ENCODE assay signal across 8 cellular contexts in the genomic region with DNA sequence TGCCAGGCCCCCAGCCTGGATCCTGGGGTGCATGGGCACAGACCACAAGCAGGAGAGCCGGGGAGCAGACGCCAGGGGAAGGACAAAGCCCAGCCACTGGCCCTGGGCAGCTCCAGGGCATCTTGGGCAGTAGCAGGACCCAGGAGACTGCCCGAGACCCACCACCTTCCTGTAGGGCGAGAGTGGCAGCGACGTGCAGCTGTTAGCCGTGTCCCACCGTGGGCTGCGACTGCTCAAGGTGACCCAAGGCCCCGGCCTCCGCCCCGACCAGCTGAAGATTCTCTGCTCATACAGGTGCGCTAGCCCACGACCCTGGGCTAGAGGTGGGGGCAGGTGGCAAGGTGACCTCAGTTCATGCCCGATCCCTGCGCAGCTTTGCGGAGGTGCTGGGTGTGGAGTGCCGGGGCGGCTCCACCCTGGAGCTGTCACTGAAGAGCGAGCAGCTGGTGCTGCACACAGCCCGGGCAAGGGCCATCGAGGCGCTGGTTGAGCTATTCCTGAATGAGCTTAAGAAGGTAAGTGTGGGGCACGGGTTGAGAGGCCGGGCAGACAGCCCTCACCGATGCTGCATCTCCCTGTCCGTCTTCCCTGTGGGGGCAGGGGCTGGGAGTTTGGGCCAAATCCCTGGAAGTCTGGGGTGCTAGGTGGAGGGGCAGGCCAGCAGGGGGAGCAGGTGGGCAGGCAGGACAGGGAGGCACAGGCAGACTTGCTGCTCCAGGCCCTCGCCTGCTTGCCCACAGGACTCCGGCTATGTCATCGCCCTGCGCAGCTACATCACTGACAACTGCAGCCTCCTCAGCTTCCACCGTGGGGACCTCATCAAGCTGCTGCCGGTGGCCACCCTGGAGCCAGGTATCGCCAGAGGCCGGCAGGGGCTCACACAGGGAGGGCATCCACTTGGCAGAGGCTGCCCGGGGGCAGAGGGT. TPM values are rescaled to one million over a fixed set of nuclear protein-coding genes. Genes with fewer than 3 reads are reported as not detected.
DNase-seq lines count a peak whose midpoint lies in the region; ATAC-seq and TF ChIP-seq lines count a peak whose summit lies in the region.

No MANE protein-coding gene starts in this region.

- H3K27ac ChIP-seq in KMS-11: no peak overlapping the region

- H4K20me1 ChIP-seq in KMS-11 (ENCODE audit: insufficient read depth): no peaks in the 10 kb centered on the region

- H3K36me3 ChIP-seq in KMS-11 (ENCODE audit: insufficient read depth): no peaks in the 10 kb centered on the region

- peak; percentile 39 for DNase-seq in SIG-M5 treated with dmso at 0.1 percent for 504 hours (lab: John Stamatoyannopoulos, UW; ENCODE audit: unreplicated experiment)
- DNase-seq in SIG-M5 (lab: John Stamatoyannopoulos, UW): no peak
- DNase-seq in activated CD4-positive, alpha-beta T cell treated with anti-CD3 and anti-CD28 coated beads, Interleukin-2, amount 50 U/mL, for 48 hours: peak; percentile 24 to 30
- no peak for DNase-seq in left lobe of liver (ENCODE audit: low spot score)
- no peak for DNase-seq in putamen (ENCODE audit: low spot score)
- DNase-seq in GF-D8 (lab: John Stamatoyannopoulos, UW): no peak
- DNase-seq in posterior vena cava (ENCODE audit: low spot score): no peak

- no peak overlapping the region for H3K4me2 ChIP-seq in KMS-11

- TF ChIP-seq CTCF in KMS-11 (conservative IDR thresholded peaks at IDR 0.05; ENCODE audit: low read depth, low read length): peak; percentile 70

- no peak overlapping the region for H3K9ac ChIP-seq in KMS-11

- H3K4me1 ChIP-seq in KMS-11 (ENCODE audit: low read depth, poor library complexity, severe bottlenecking): no peaks in the 10 kb centered on the region

- peak; percentile 39 for ATAC-seq in left lobe of liver

- no peaks in the 10 kb centered on the region for H3K79me2 ChIP-seq in KMS-11 (ENCODE audit: insufficient read depth, low read depth)

- H3K4me3 ChIP-seq in KMS-11 (IDR thresholded peaks at IDR 0.05; ENCODE audit: insufficient read depth, low read depth, low read length): no peak overlapping the region

- peaks cover 96% of the 10 kb centered on the region for H3K27me3 ChIP-seq in KMS-11 (ENCODE audit: insufficient read depth, low read depth)

- no peak overlapping the region for H2AFZ ChIP-seq in KMS-11 (ENCODE audit: low read depth)

- intact Hi-C loops in posterior vena cava (cut with DNase I): no loop called here

RNA-seq across cellular contexts. Expression of a gene that starts 13.5 kb away (rescaled TPM):
- 0.13 TPM for total RNA-seq in left lobe of liver
- total RNA-seq in posterior vena cava: under 1 TPM; 0.38 to 0.97 TPM

RNA-seq across cellular contexts. Expression of a gene that starts 32.2 kb away (rescaled TPM):
- total RNA-seq in left lobe of liver (34.2 TPM), posterior vena cava (100 to 1,000 TPM in 1 of 2 donors, 10 to 100 TPM in 1; 76.5 to 114 TPM)

RNA-seq across cellular contexts. Expression of a gene that starts 47.2 kb away (rescaled TPM):
- total RNA-seq in left lobe of liver (26.0 TPM), posterior vena cava (10 to 100 TPM; 14.5 to 14.8 TPM)

RNA-seq across cellular contexts. Expression of a gene that starts 47.4 kb away (rescaled TPM):
- total RNA-seq in left lobe of liver: 31.6 TPM
- total RNA-seq in posterior vena cava: 10 to 100 TPM; 56.7 to 66.1 TPM

Comparison
In these comparisons a context has a peak if more than half of its experiments do, and no peak if none do; other contexts are left out.
1. DNase-seq: peak in SIG-M5 treated with dmso at 0.1 percent for 504 hours (single experiment) and activated CD4-positive, alpha-beta T cell treated with anti-CD3 and anti-CD28 coated beads, Interleukin-2, amount 50 U/mL, for 48 hours (2 of 2); none in SIG-M5 (single experiment), left lobe of liver (single experiment), putamen (single experiment), GF-D8 (single experiment) and posterior vena cava (single experiment).